In genomic region chr7:81624021-81624630, GRCh38 we compare ENCODE assay signal across 2 cellular contexts.
TF ChIP-seq lines count a peak whose summit lies in the region.

No MANE protein-coding gene starts in this region.

TF ChIP-seq in IMR-90, 13 proteins besides CTCF, POLR2A, EP300 and RAD21 (continued from another document):
- TF ChIP-seq BHLHE40 (IDR thresholded peaks at IDR 0.05; ENCODE audit: low read depth, low read length) (no peak), MAZ (IDR thresholded peaks at IDR 0.05; ENCODE audit: borderline replicate concordance, low read depth, low read length) (no peak), NFE2L2 (IDR thresholded peaks at IDR 0.05; ENCODE audit: low read depth, low read length) (no peak), MAFK (IDR thresholded peaks at IDR 0.05; ENCODE audit: low read depth, low read length) (no peak), RFX5 (IDR thresholded peaks at IDR 0.05; ENCODE audit: low read depth, low read length) (no peak), MXI1 (IDR thresholded peaks at IDR 0.05; ENCODE audit: borderline replicate concordance, low read depth, low read length) (no peak), USF2 (IDR thresholded peaks at IDR 0.05; ENCODE audit: low read depth, low read length) (no peak), FOS (IDR thresholded peaks at IDR 0.05; ENCODE audit: low read depth, low read length) (no peak), SMC3 (IDR thresholded peaks at IDR 0.05; ENCODE audit: low read depth, low read length) (no peak), RCOR1 (IDR thresholded peaks at IDR 0.05; ENCODE audit: insufficient replicate concordance, low read length) (no peak)
- TF ChIP-seq, protein P1, sequence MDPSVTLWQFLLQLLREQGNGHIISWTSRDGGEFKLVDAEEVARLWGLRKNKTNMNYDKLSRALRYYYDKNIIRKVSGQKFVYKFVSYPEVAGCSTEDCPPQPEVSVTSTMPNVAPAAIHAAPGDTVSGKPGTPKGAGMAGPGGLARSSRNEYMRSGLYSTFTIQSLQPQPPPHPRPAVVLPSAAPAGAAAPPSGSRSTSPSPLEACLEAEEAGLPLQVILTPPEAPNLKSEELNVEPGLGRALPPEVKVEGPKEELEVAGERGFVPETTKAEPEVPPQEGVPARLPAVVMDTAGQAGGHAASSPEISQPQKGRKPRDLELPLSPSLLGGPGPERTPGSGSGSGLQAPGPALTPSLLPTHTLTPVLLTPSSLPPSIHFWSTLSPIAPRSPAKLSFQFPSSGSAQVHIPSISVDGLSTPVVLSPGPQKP (IDR thresholded peaks at IDR 0.05; ENCODE audit: borderline replicate concordance, low read depth, low read length), result no peak

TF ChIP-seq in WTC11, 78 proteins besides CTCF, POLR2A, EP300 and RAD21 (continued from another document):
- TF ChIP-seq, protein P2, sequence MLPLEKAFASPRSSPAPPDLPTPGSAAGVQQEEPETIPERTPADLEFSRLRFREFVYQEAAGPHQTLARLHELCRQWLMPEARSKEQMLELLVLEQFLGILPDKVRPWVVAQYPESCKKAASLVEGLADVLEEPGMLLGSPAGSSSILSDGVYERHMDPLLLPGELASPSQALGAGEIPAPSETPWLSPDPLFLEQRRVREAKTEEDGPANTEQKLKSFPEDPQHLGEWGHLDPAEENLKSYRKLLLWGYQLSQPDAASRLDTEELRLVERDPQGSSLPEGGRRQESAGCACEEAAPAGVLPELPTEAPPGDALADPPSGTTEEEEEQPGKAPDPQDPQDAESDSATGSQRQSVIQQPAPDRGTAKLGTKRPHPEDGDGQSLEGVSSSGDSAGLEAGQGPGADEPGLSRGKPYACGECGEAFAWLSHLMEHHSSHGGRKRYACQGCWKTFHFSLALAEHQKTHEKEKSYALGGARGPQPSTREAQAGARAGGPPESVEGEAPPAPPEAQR (CRISPR knock-in tag; IDR thresholded peaks at IDR 0.05), result no peak
- TF ChIP-seq, protein P3, sequence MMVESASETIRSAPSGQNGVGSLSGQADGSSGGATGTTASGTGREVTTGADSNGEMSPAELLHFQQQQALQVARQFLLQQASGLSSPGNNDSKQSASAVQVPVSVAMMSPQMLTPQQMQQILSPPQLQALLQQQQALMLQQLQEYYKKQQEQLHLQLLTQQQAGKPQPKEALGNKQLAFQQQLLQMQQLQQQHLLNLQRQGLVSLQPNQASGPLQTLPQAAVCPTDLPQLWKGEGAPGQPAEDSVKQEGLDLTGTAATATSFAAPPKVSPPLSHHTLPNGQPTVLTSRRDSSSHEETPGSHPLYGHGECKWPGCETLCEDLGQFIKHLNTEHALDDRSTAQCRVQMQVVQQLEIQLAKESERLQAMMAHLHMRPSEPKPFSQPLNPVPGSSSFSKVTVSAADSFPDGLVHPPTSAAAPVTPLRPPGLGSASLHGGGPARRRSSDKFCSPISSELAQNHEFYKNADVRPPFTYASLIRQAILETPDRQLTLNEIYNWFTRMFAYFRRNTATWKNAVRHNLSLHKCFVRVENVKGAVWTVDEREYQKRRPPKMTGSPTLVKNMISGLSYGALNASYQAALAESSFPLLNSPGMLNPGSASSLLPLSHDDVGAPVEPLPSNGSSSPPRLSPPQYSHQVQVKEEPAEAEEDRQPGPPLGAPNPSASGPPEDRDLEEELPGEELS (CRISPR knock-in tag; IDR thresholded peaks at IDR 0.05), result no peak
- TF ChIP-seq NFYB (CRISPR knock-in tag; conservative IDR thresholded peaks at IDR 0.05; ENCODE audit: low read depth) (no peak), AFF4 (CRISPR knock-in tag; IDR thresholded peaks at IDR 0.05; ENCODE audit: borderline replicate concordance) (no peak), JAZF1 (CRISPR knock-in tag; IDR thresholded peaks at IDR 0.05) (no peak), IRF2 (CRISPR knock-in tag; IDR thresholded peaks at IDR 0.05; ENCODE audit: borderline replicate concordance, low read depth) (no peak), ZNF512 (CRISPR knock-in tag; IDR thresholded peaks at IDR 0.05; ENCODE audit: borderline replicate concordance) (no peak), NFE2L1 (CRISPR knock-in tag; IDR thresholded peaks at IDR 0.05) (no peak), ZNF121 (CRISPR knock-in tag; IDR thresholded peaks at IDR 0.05) (no peak), CREM (CRISPR knock-in tag; IDR thresholded peaks at IDR 0.05) (no peak), ARID4B (CRISPR knock-in tag; IDR thresholded peaks at IDR 0.05; ENCODE audit: borderline replicate concordance) (no peak), ZBTB21 (CRISPR knock-in tag; IDR thresholded peaks at IDR 0.05; ENCODE audit: borderline replicate concordance) (no peak), ZNF138 (CRISPR knock-in tag; conservative IDR thresholded peaks at IDR 0.05) (no peak), FOXP1 (CRISPR knock-in tag; IDR thresholded peaks at IDR 0.05; ENCODE audit: borderline replicate concordance) (no peak), ZNF425 (CRISPR knock-in tag; conservative IDR thresholded peaks at IDR 0.05) (no peak), GABPB1 (CRISPR knock-in tag; IDR thresholded peaks at IDR 0.05) (no peak), ZNF416 (CRISPR knock-in tag; IDR thresholded peaks at IDR 0.05) (no peak), SMAD3 (CRISPR knock-in tag; IDR thresholded peaks at IDR 0.05; ENCODE audit: borderline replicate concordance) (no peak)
TF ChIP-seq in WTC11: peak in this region for 0.
